2 cellular contexts compared by ENCODE assay signal in the genomic region with DNA sequence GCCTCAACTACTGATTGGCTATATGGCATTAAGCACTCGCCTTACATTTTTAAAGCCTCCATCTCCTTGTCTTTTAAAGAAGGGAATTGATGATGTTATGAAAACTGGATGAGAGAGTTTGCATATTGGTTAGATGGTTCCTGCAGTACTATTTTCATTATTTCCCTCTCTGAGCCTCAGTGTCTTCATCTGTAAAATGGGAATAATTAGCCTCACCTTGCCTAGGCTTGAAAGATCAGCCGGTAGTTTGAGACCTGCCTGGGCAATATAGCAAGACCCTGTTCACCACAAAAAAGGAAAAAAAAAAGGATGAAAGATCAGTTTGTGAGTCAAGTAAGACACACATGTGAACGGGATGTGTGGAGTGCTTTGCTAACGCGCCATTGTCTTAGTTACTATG.
TF ChIP-seq lines count a peak whose summit lies in the region.

No MANE protein-coding gene starts in this region.

TF ChIP-seq in HepG2, 621 proteins besides CTCF, POLR2A, EP300 and RAD21:
- TF ChIP-seq, protein P1, sequence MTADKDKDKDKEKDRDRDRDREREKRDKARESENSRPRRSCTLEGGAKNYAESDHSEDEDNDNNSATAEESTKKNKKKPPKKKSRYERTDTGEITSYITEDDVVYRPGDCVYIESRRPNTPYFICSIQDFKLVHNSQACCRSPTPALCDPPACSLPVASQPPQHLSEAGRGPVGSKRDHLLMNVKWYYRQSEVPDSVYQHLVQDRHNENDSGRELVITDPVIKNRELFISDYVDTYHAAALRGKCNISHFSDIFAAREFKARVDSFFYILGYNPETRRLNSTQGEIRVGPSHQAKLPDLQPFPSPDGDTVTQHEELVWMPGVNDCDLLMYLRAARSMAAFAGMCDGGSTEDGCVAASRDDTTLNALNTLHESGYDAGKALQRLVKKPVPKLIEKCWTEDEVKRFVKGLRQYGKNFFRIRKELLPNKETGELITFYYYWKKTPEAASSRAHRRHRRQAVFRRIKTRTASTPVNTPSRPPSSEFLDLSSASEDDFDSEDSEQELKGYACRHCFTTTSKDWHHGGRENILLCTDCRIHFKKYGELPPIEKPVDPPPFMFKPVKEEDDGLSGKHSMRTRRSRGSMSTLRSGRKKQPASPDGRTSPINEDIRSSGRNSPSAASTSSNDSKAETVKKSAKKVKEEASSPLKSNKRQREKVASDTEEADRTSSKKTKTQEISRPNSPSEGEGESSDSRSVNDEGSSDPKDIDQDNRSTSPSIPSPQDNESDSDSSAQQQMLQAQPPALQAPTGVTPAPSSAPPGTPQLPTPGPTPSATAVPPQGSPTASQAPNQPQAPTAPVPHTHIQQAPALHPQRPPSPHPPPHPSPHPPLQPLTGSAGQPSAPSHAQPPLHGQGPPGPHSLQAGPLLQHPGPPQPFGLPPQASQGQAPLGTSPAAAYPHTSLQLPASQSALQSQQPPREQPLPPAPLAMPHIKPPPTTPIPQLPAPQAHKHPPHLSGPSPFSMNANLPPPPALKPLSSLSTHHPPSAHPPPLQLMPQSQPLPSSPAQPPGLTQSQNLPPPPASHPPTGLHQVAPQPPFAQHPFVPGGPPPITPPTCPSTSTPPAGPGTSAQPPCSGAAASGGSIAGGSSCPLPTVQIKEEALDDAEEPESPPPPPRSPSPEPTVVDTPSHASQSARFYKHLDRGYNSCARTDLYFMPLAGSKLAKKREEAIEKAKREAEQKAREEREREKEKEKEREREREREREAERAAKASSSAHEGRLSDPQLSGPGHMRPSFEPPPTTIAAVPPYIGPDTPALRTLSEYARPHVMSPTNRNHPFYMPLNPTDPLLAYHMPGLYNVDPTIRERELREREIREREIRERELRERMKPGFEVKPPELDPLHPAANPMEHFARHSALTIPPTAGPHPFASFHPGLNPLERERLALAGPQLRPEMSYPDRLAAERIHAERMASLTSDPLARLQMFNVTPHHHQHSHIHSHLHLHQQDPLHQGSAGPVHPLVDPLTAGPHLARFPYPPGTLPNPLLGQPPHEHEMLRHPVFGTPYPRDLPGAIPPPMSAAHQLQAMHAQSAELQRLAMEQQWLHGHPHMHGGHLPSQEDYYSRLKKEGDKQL (CRISPR knock-in tag; IDR thresholded peaks at IDR 0.05; ENCODE audit: low read depth): no peak
- TF ChIP-seq ZNF629 (CRISPR knock-in tag; conservative IDR thresholded peaks at IDR 0.05) (peak; percentile 50), EZH2 (conservative IDR thresholded peaks at IDR 0.05; ENCODE audit: low read depth, low read length) (no peak)

TF ChIP-seq in K562, 482 proteins besides CTCF, POLR2A, EP300 and RAD21:
- TF ChIP-seq RBM25 (IDR thresholded peaks at IDR 0.05; ENCODE audit: low read depth, low read length, severe bottlenecking) (peak; percentile 83), PCBP2 (IDR thresholded peaks at IDR 0.05; ENCODE audit: low read depth, low read length, poor library complexity, severe bottlenecking) (no peak), BCOR (IDR thresholded peaks at IDR 0.05) (peak; percentile 56)
